21 cellular contexts compared by ENCODE assay signal in genomic region chr17:49915670-49916069, GRCh38. TPM values are rescaled to one million over a fixed set of nuclear protein-coding genes. Genes with fewer than 3 reads are reported as not detected.
DNase-seq lines count a peak whose midpoint lies in the region; FAIRE-seq and TF ChIP-seq lines count a peak whose summit lies in the region.
"Had no signal": no experiment of that assay in that cellular context is flagged by ENCODE, and none has a peak within 500 bp of the region (broad histone marks: within the 10 kb centered on the region; RNA-seq: fewer than 3 reads in every experiment).

No MANE protein-coding gene starts in this region.

- peak; percentile 13 for FAIRE-seq in H1 (lab: Jason Lieb, UNC)
- FAIRE-seq: D721Med had no signal

- H3K79me2 ChIP-seq in H9 (ENCODE audit: insufficient read depth, low read length) = no peaks in the 10 kb centered on the region
- H3K79me2 ChIP-seq in H1 (ENCODE audit: control insufficient read depth in 1 of 2, insufficient read depth in 2 of 2, low read length in 2 of 2) = no peaks in the 10 kb centered on the region

- H3K27me3 ChIP-seq in H9 (ENCODE audit: insufficient read depth, low read length) = peaks cover 8% of the 10 kb centered on the region; the same call in 1 of the 2 replicates
- H3K27me3 ChIP-seq in H1 (replicated peaks in 1 of 4; ENCODE audit: control insufficient read depth in 3 of 4, extremely low read depth in 1 of 4, insufficient read depth in 3 of 4, low read length in 3 of 4) = peaks cover 0 to 37% (median 32%) of the 10 kb centered on the region in 4 experiments; a peak in 6 of 7 replicates
- H3K27me3 ChIP-seq in brain microvascular endothelial cell (replicated peaks) = peaks cover 31% of the 10 kb centered on the region
- H3K27me3 ChIP-seq: MG63 had no signal

- H4K91ac ChIP-seq in H9 (ENCODE audit: insufficient read length, low read depth, low read length) (no peak overlapping the region), H1 (replicated peaks; ENCODE audit: insufficient read length, low read length) (no peak overlapping the region)

- H3K4me3 ChIP-seq in H1 (ENCODE audit: extremely low read depth in 1 of 4, insufficient read depth in 2 of 4, low read depth in 3 of 4, low read length in 4 of 4) = 0 out of 8 replicates have a peak overlapping the region, but pooled peaks of 1 of the 4 experiments have one; percentile 10
- H3K4me3 ChIP-seq in brain microvascular endothelial cell (ENCODE audit: low read depth, low read length) = no peak overlapping the region
- H3K4me3 ChIP-seq: BLaER1 treated with 17β-estradiol and CSF1 and Interleukin-3, amounts not matched to agents 10 nM and 100 nM; MG63 had no signal

- no CpG with 5 or more reads among the region's 10 CpGs for WGBS in H9 (ENCODE audit: extremely low coverage, insufficient read length, low lambda C conversion rate)
- WGBS in H1 (ENCODE audit: extremely low coverage in 1 of 2, insufficient coverage in 1 of 2, insufficient read length in 1 of 2, insufficient replicate concordance in 2 of 2, low coverage in 1 of 2, low lambda C conversion rate in 2 of 2, missing lambda C conversion rate in 1 of 2), 2 experiments = 54% methylated on average over 10 of the region's 10 CpGs; no CpG with 5 or more reads in 1 of the 2 experiments

- no peak for TF ChIP-seq RAD21 in H1 (IDR thresholded peaks at IDR 0.05 in 1 of 2, conservative IDR thresholded peaks at IDR 0.05 in 1 of 2; ENCODE audit: low read depth in 2 of 2, low read length in 2 of 2)

- H3K9ac ChIP-seq in H9 (ENCODE audit: extremely low read depth, insufficient read length, low read length) = no peak overlapping the region
- H3K9ac ChIP-seq in H1 (replicated peaks in 1 of 4; ENCODE audit: extremely low read depth in 1 of 4, low read depth in 3 of 4, low read length in 3 of 4) = no peak overlapping the region
- H3K9ac ChIP-seq: BLaER1 treated with 17β-estradiol and CSF1 and Interleukin-3, amounts not matched to agents 10 nM and 100 nM had no signal

- intact Hi-C loops in activated naive CD4-positive, alpha-beta T cell treated with anti-CD3 and anti-CD28 coated beads for 36 hours (cut with micrococcal nuclease) = no loop called here

- in situ Hi-C loops in brain microvascular endothelial cell (cut with HindIII; ENCODE audit: low pct_ligation_motif_present, low sequenced_read_pairs) = no loop called here

- no peaks in the 10 kb centered on the region for H4K20me1 ChIP-seq in H9 (ENCODE audit: control insufficient read depth, insufficient read depth, insufficient read length)
- H4K20me1 ChIP-seq in H1 (replicated peaks in 1 of 2; ENCODE audit: control insufficient read depth in 1 of 2, insufficient read depth in 2 of 2, low read length in 2 of 2) = peaks cover 0 to 2% of the 10 kb centered on the region in 2 experiments

- H3K9me3 ChIP-seq in H9 (ENCODE audit: control insufficient read depth, low read depth, low read length) (no peaks in the 10 kb centered on the region), H1 (ENCODE audit: insufficient read depth in 2 of 2, low read depth in 1 of 2, low read length in 1 of 2) (no peaks in the 10 kb centered on the region)
- H3K9me3 ChIP-seq: BLaER1 treated with 17β-estradiol and CSF1 and Interleukin-3, amounts not matched to agents 10 nM and 100 nM; MG63 had no signal

- H3K14ac ChIP-seq in H9 (ENCODE audit: insufficient read depth, low read length) (no peak overlapping the region), H1 (ENCODE audit: insufficient read length) (no peak overlapping the region)

- H3K23me2 ChIP-seq in H9 (ENCODE audit: insufficient read length, low read depth, low read length, poor library complexity, severe bottlenecking) (no peaks in the 10 kb centered on the region), H1 (ENCODE audit: low read depth, low read length) (no peaks in the 10 kb centered on the region)

- H3K4me1 Mint-ChIP-seq in H9 = peaks cover 31 to 63% of the 10 kb centered on the region in 2 experiments
- H3K4me1 Mint-ChIP-seq in activated naive CD4-positive, alpha-beta T cell treated with anti-CD3 and anti-CD28 coated beads for 36 hours (ENCODE audit: low read depth) = peaks cover 3% of the 10 kb centered on the region

- H2BK15ac ChIP-seq in H9 (ENCODE audit: low read depth, low read length) (no peak overlapping the region), H1 (ENCODE audit: low read length) (no peak overlapping the region)

- H4K5ac ChIP-seq in H9 (ENCODE audit: insufficient read length, low read depth, low read length) (no peak overlapping the region), H1 (ENCODE audit: insufficient read length, low read depth, low read length) (no peak overlapping the region)

- H3K4ac ChIP-seq in H9 (ENCODE audit: low read depth, low read length) (no peak overlapping the region), H1 (replicated peaks; ENCODE audit: insufficient read length, low read depth, low read length) (no peak overlapping the region)

- H2AFZ ChIP-seq in H9 (ENCODE audit: low read length) (no peak overlapping the region), H1 (ENCODE audit: low read length) (0 out of 2 replicates have a peak overlapping the region, but pooled peaks have one; percentile 13)

- DNase-seq in H9 (peak; percentile 62), H1 (ENCODE audit: low read depth in 1 of 2, low spot score in 2 of 2) (peak in 1 of 2 experiments; percentile 56), left kidney (ENCODE audit: low read depth, low spot score) (peak; percentile 89), renal cortical epithelial cell (ENCODE audit: low read depth) (peak; percentile 25), brain microvascular endothelial cell (no peak), NCI-H146 (lab: John Stamatoyannopoulos, UW) (no peak)
- DNase-seq in activated naive CD4-positive, alpha-beta T cell treated with anti-CD3 and anti-CD28 coated beads for 36 hours = no peak
- DNase-seq: CD8-positive, alpha-beta T cell; DMS79; HFFc6; IMR-90; Karpas-422; NCI-H1092; NCI-H2081 treated with DMSO at 0.1 percent for 48 hours; NCI-H82; PC-3; RPMI8226; SIG-M5 had no signal

- peak overlapping the region in 1 of 2 experiments; percentile 15; a peak in 1 of 5 replicates for H3K4me3 Mint-ChIP-seq in H9
- H3K4me3 Mint-ChIP-seq in activated naive CD4-positive, alpha-beta T cell treated with anti-CD3 and anti-CD28 coated beads for 36 hours = no peak overlapping the region
- H3K4me3 Mint-ChIP-seq: CD8-positive, alpha-beta T cell; HFFc6 had no signal

- H3K23ac ChIP-seq in H9 (ENCODE audit: insufficient read length, low read depth, low read length) = no peak overlapping the region
- H3K23ac ChIP-seq in H1 (ENCODE audit: insufficient read length) = no peak overlapping the region

- H4K8ac ChIP-seq in H9 (replicated peaks; ENCODE audit: insufficient read length, low read depth, low read length) = no peak overlapping the region
- peak overlapping the region; percentile 39; the same call in 1 of the 2 replicates for H4K8ac ChIP-seq in H1 (ENCODE audit: extremely low read depth, insufficient read depth, low read length)

- H2BK20ac ChIP-seq in H9 (ENCODE audit: low read depth, low read length, poor library complexity, severe bottlenecking) = no peak overlapping the region
- no peak overlapping the region for H2BK20ac ChIP-seq in H1 (ENCODE audit: low read length)

- H3K27ac Mint-ChIP-seq in H9 = no peak overlapping the region; a peak in 1 of 7 replicates
- H3K27ac Mint-ChIP-seq in activated naive CD4-positive, alpha-beta T cell treated with anti-CD3 and anti-CD28 coated beads for 36 hours = no peak overlapping the region
- H3K27ac Mint-ChIP-seq: CD8-positive, alpha-beta T cell; HFFc6 had no signal

- no peak for TF ChIP-seq EP300 in H1 (IDR thresholded peaks at IDR 0.05; ENCODE audit: borderline replicate concordance in 1 of 2, low read depth in 2 of 2, low read length in 2 of 2)

- 0 out of 2 replicates have a peak, but pooled peaks cover 4% of the 10 kb centered on the region for H3K4me1 ChIP-seq in H9 (ENCODE audit: insufficient read depth, low read length)
- H3K4me1 ChIP-seq in H1 (replicated peaks in 1 of 4; ENCODE audit: control insufficient read depth in 3 of 4, insufficient read depth in 4 of 4, low read length in 3 of 4) = peaks cover 3 to 12% (median 6%) of the 10 kb centered on the region in 4 experiments; a peak in 6 of 7 replicates

- CTCF ChIA-PET in H1 (lab: Charles Lee; ENCODE audit: partially characterized antibody) = interaction anchor here (1.0 to 10.0 kb wide), 11 partner anchors 11 to 223 kb away, joined by 3 to 156 read pairs (median 10); partner anchors contain the start of gene DLX3
- CTCF ChIA-PET in activated naive CD4-positive, alpha-beta T cell treated with anti-CD3 and anti-CD28 coated beads for 36 hours (lab: Charles Lee) = interaction anchor here (1.0 to 1.8 kb wide), 2 partner anchors 36 to 83 kb away, joined by 5 to 6 read pairs; no protein-coding TSS in a partner anchor

- TF ChIP-seq CTCF in H9 (conservative IDR thresholded peaks at IDR 0.05) = no peak
- no peak for TF ChIP-seq CTCF in H1 (IDR thresholded peaks at IDR 0.05; ENCODE audit: control extremely low read depth in 1 of 3, insufficient read depth in 1 of 3, low read depth in 1 of 3, low read length in 3 of 3)
- no peak for TF ChIP-seq CTCF in brain microvascular endothelial cell (IDR thresholded peaks at IDR 0.05; ENCODE audit: low read depth, low read length, missing control alignments)

- H3K4me2 ChIP-seq in H9 (ENCODE audit: insufficient read depth, insufficient read length, low read length) (no peak overlapping the region), H1 (ENCODE audit: insufficient read depth in 1 of 2, low read depth in 2 of 2, low read length in 2 of 2) (peak overlapping the region in 1 of 2 experiments; percentile 26; a peak in 1 of 4 replicates)

- H2BK12ac ChIP-seq in H9 (ENCODE audit: insufficient read length, low read depth, low read length) (no peak overlapping the region), H1 (ENCODE audit: low read depth, low read length) (peak overlapping the region; percentile 45; the same call in 1 of the 2 replicates)

- H3K56ac ChIP-seq in H9 (ENCODE audit: insufficient read length, low read depth, low read length) = no peak overlapping the region
- no peak overlapping the region for H3K56ac ChIP-seq in H1 (replicated peaks; ENCODE audit: insufficient read length, low read depth, low read length)

- H2BK120ac ChIP-seq in H9 (ENCODE audit: low read depth, low read length, poor library complexity, severe bottlenecking) = no peak overlapping the region
- no peak overlapping the region for H2BK120ac ChIP-seq in H1 (replicated peaks; ENCODE audit: low read depth, low read length)

- H2AK5ac ChIP-seq in H9 (ENCODE audit: insufficient read length, low read length) (no peak overlapping the region), H1 (ENCODE audit: low read depth, low read length) (no peak overlapping the region)

- H3K36me3 ChIP-seq in H1 (ENCODE audit: control insufficient read depth in 2 of 4, insufficient read depth in 4 of 4, low read length in 3 of 4) (no peaks in the 10 kb centered on the region), brain microvascular endothelial cell (replicated peaks) (no peaks in the 10 kb centered on the region)
- H3K36me3 ChIP-seq: BLaER1 treated with 17β-estradiol and CSF1 and Interleukin-3, amounts not matched to agents 10 nM and 100 nM; MG63 had no signal

- no peak overlapping the region for H3K27ac ChIP-seq in H9 (ENCODE audit: insufficient read length, low read depth, low read length)
- H3K27ac ChIP-seq in H1 (ENCODE audit: low read depth, low read length) = no peak overlapping the region
- H3K27ac ChIP-seq in brain microvascular endothelial cell = no peak overlapping the region
- H3K27ac ChIP-seq: BLaER1 treated with 17β-estradiol and CSF1 and Interleukin-3, amounts not matched to agents 10 nM and 100 nM had no signal

- no peak overlapping the region for H2BK5ac ChIP-seq in H9 (ENCODE audit: insufficient read length, low read length)
- H2BK5ac ChIP-seq in H1 (ENCODE audit: low read depth, low read length) = no peak overlapping the region; the same call in 1 of the 2 replicates

- H3T11ph ChIP-seq in H9 (ENCODE audit: low read length) = no peak overlapping the region

- peaks cover 70% of the 10 kb centered on the region for H3K27me3 Mint-ChIP-seq in H9 (ENCODE audit: low read depth)
- H3K27me3 Mint-ChIP-seq in activated naive CD4-positive, alpha-beta T cell treated with anti-CD3 and anti-CD28 coated beads for 36 hours (ENCODE audit: low read depth) = peaks cover 35% of the 10 kb centered on the region

- H3K79me1 ChIP-seq in H9 (ENCODE audit: insufficient read depth, low read depth, low read length, poor library complexity, severe bottlenecking) (no peaks in the 10 kb centered on the region), H1 (ENCODE audit: low read depth, low read length) (no peaks in the 10 kb centered on the region)

- POLR2A ChIA-PET in H1 (lab: Charles Lee; ENCODE audit: partially characterized antibody) = interaction anchor here (1.0 to 1.8 kb wide), 4 partner anchors 11 to 36 kb away, joined by 3 to 4 read pairs (median 3); no protein-coding TSS in a partner anchor

- no peaks in the 10 kb centered on the region for H3K9me3 Mint-ChIP-seq in H9
- H3K9me3 Mint-ChIP-seq in activated naive CD4-positive, alpha-beta T cell treated with anti-CD3 and anti-CD28 coated beads for 36 hours = no peaks in the 10 kb centered on the region
- H3K9me3 Mint-ChIP-seq: CD8-positive, alpha-beta T cell; HFFc6 had no signal

- H3K36me3 Mint-ChIP-seq in H9 (ENCODE audit: insufficient read depth in 1 of 3, low read depth in 3 of 3) = no peaks in the 10 kb centered on the region
- no peaks in the 10 kb centered on the region for H3K36me3 Mint-ChIP-seq in activated naive CD4-positive, alpha-beta T cell treated with anti-CD3 and anti-CD28 coated beads for 36 hours (ENCODE audit: low read depth)
- H3K36me3 Mint-ChIP-seq: CD8-positive, alpha-beta T cell had no signal

- no peak overlapping the region for H3K18ac ChIP-seq in H9 (ENCODE audit: insufficient read length, low read depth, low read length)
- H3K18ac ChIP-seq in H1 (ENCODE audit: extremely low read depth, low read length) = peak overlapping the region; percentile 5; the same call in 1 of the 2 replicates

- no peak for TF ChIP-seq POLR2A in H1 (IDR thresholded peaks at IDR 0.05; ENCODE audit: control extremely low read depth in 1 of 2, low read depth in 2 of 2, low read length in 2 of 2)

RNA-seq across cellular contexts. Expression of gene DLX4, which starts 53.3 kb away (rescaled TPM):
- 1.7 and 2.5 TPM in 2 replicates for total RNA-seq in H9 (2021)
- total RNA-seq in H1 (2021; fragmentation: NEBNext Ultra II Directional; extraction: Animal tissue kit (Norgen Biotek cat#: 25700)) = 0.80 and 0.88 TPM in 2 replicates
- polyA plus RNA-seq in H1 (2011; rRNA removed) = 0.67 and 1.5 TPM in 2 replicates
- polyA plus RNA-seq in H1 (2011; cell fraction: cytosol; rRNA removed) = 0.94 TPM
- 5.0 TPM for polyA plus RNA-seq in H1 (2011; cell fraction: nucleus; rRNA removed)
- 0.64 to 1.2 TPM (median 0.93 TPM) in 4 replicates for polyA plus RNA-seq in H1 (2012, experiment 1 of 2)
- polyA plus RNA-seq in H1 (2012, experiment 2 of 2) = 0.84 TPM
- 0.97 TPM for polyA plus RNA-seq in H1 (2013, experiment 1 of 2)
- polyA plus RNA-seq in H1 (2013, experiment 2 of 2) = 0.87 TPM
- 0.39 and 0.73 TPM in 2 replicates for polyA minus RNA-seq in H1 (2011; rRNA and poly(A)+ RNA removed)
- polyA minus RNA-seq in H1 (2011; cell fraction: cytosol; rRNA and poly(A)+ RNA removed) = 0.88 TPM
- 2.2 TPM for polyA minus RNA-seq in H1 (2011; cell fraction: nucleus; rRNA and poly(A)+ RNA removed)
- total RNA-seq in renal cortical epithelial cell = 0.25 TPM in 1 of 2 replicates, not detected in the other
- total RNA-seq in activated naive CD4-positive, alpha-beta T cell treated with anti-CD3 and anti-CD28 coated beads for 36 hours = under 1 TPM; 0.67 to 0.81 TPM
- total RNA-seq: HFFc6, IMR-90 had no signal
- polyA plus RNA-seq: IMR-90 had no signal

Comparison
In these comparisons a context has a peak if more than half of its experiments do, and no peak if none do; other contexts are left out.
1. DNase-seq: peak in H9 (single experiment), left kidney (single experiment) and renal cortical epithelial cell (single experiment); none in brain microvascular endothelial cell (single experiment), activated naive CD4-positive, alpha-beta T cell treated with anti-CD3 and anti-CD28 coated beads for 36 hours (single experiment) and NCI-H146 (single experiment).